Comparison of ENCODE assay signal across 8 cellular contexts in genomic region chr2:28390857-28391563, GRCh38. TPM values are rescaled to one million over a fixed set of nuclear protein-coding genes. Genes with fewer than 3 reads are reported as not detected.
DNase-seq lines count a peak whose midpoint lies in the region; ATAC-seq and TF ChIP-seq lines count a peak whose summit lies in the region.

No MANE protein-coding gene starts in this region.

- 0 to 1% methylated on average over 41 of the region's 41 CpGs for WGBS in lung, 2 donors

- H3K27me3 ChIP-seq in GM06990 (replicated peaks; ENCODE audit: control insufficient read depth, insufficient read depth, low read length) (no peaks in the 10 kb centered on the region; the same call in 1 of the 2 replicates), lung (ENCODE audit: control insufficient read depth, insufficient read depth) (no peaks in the 10 kb centered on the region)

- H3K36me3 ChIP-seq in GM06990 (ENCODE audit: control insufficient read depth, insufficient read depth, low read length), result no peaks in the 10 kb centered on the region
- H3K36me3 ChIP-seq in lung (ENCODE audit: control insufficient read depth in 2 of 2, insufficient read depth in 2 of 2, low read length in 2 of 2), result no peaks in the 10 kb centered on the region

- no peak for TF ChIP-seq CTCF in AG09319 (IDR thresholded peaks at IDR 0.05; ENCODE audit: low read depth, low read length)
- TF ChIP-seq CTCF in GM06990 (IDR thresholded peaks at IDR 0.05; ENCODE audit: insufficient read depth, low read length, poor library complexity, severe bottlenecking), result no peak
- TF ChIP-seq CTCF in RWPE1 (conservative IDR thresholded peaks at IDR 0.05; ENCODE audit: low read depth), result no peak
- no peak for TF ChIP-seq CTCF in lung (IDR thresholded peaks at IDR 0.05; ENCODE audit: control extremely low read depth, extremely low read depth)

- POLR2A ChIA-PET in RWPE1 (lab: Yijun Ruan, JAX; ENCODE audit: low non-redundant PET), result interaction anchor here (0.6 to 1.4 kb wide), 13 partner anchors 13 to 709 kb away, joined by 3 to 8 read pairs (median 4); partner anchors contain the start of genes BABAM2 and RBKS

- H3K27ac ChIP-seq in RWPE1 (peak overlapping the region; percentile 100), lung (ENCODE audit: low read depth in 1 of 2, low read length in 1 of 2) (peak overlapping the region; percentile 99), temporal lobe (ENCODE audit: low read depth, low read length) (peak overlapping the region; percentile 95)

- H3K9me3 ChIP-seq in lung (ENCODE audit: control insufficient read depth in 2 of 2, insufficient read depth in 1 of 2, low read length in 1 of 2), result no peaks in the 10 kb centered on the region

- DNase-seq in AG09319 (ENCODE audit: extremely low read depth, low read depth) (peak; percentile 70), GM06990 (ENCODE audit: extremely low read depth, insufficient read length) (no peak), RWPE1 (ENCODE audit: low spot score) (peak; percentile 56), ecto neural progenitor cell (ENCODE audit: low spot score) (peak; percentile 74), lung (ENCODE audit: low spot score) (peak; percentile 77), NCI-H446 (lab: John Stamatoyannopoulos, UW) (no peak)

- H3K4me1 ChIP-seq in lung (ENCODE audit: control insufficient read depth in 2 of 2, insufficient read depth in 2 of 2, low read length in 2 of 2), result peaks cover 0 to 1% of the 10 kb centered on the region in 2 donors

- CTCF ChIA-PET in RWPE1 (lab: Yijun Ruan, JAX), result interaction anchor here (0.5 to 1.4 kb wide), 4 partner anchors 116 to 687 kb away, joined by 3 to 5 read pairs (median 3); no protein-coding TSS in a partner anchor

- peak; percentile 1 for ATAC-seq in lung (ENCODE audit: insufficient read depth, low FRiP score)
- ATAC-seq in HG03280 (IDR thresholded peaks at IDR 0.05; ENCODE audit: unreplicated experiment), result no peak

- H3K4me3 ChIP-seq in GM06990 (replicated peaks; ENCODE audit: low read depth, low read length) (peak overlapping the region; percentile 72), lung (peak overlapping the region; percentile 61)

RNA-seq across cellular contexts. Expression of gene FOSL2, which starts 1.6 kb away (rescaled TPM):
- total RNA-seq in lung (10 to 100 TPM; 40.0 to 97.0 TPM), temporal lobe (8.9 TPM)
- polyA plus RNA-seq in lung, result 10 to 100 TPM; 23.5 to 97.9 TPM

Comparison
In these comparisons a context has a peak if more than half of its experiments do, and no peak if none do; other contexts are left out.
1. DNase-seq: peak in AG09319 (single experiment), RWPE1 (single experiment), ecto neural progenitor cell (single experiment) and lung (single experiment); none in GM06990 (single experiment) and NCI-H446 (0 of 2).
2. Peak in every context shown above with its lines, with median percentiles within 50 percentile points of each other: H3K27ac ChIP-seq.